Comparison of ENCODE assay signal across 24 cellular contexts in the genomic region with DNA sequence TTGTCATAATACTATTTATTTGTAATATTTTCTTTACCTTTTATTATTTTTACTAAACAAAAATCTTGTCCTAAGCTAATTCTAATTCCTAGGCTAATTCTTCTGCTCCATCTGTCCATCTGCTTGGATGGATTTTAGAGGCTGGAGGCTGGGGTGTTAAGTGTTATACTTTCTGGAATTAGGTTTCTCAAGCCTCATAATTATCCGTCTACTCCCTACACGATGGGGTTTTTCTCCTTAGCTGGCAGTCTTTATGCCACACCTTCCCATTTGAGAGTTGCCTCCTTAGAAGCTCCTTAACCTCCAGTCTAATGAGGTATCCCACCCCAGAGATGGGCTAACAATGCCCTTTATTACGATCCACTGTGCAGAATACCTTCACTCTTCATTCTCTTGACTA. TPM values are rescaled to one million over a fixed set of nuclear protein-coding genes. Genes with fewer than 3 reads are reported as not detected.
DNase-seq lines count a peak whose midpoint lies in the region; ATAC-seq and TF ChIP-seq lines count a peak whose summit lies in the region.
"Had no signal": no experiment of that assay in that cellular context is flagged by ENCODE, and none has a peak within 500 bp of the region (broad histone marks: within the 10 kb centered on the region; RNA-seq: fewer than 3 reads in every experiment).

No MANE protein-coding gene starts in this region.

- CTCF ChIA-PET in Caco-2 (lab: Charles Lee) = interaction anchor here (0.6 kb wide), 1 partner anchor 93 kb away, joined by 3 read pairs; no protein-coding TSS in a partner anchor

- H3K9me3 Mint-ChIP-seq in Caco-2 (ENCODE audit: unreplicated experiment) (peaks cover 10% of the 10 kb centered on the region), GM23338 (0 out of 3 replicates have a peak, but pooled peaks cover 3% of the 10 kb centered on the region)

- no peaks in the 10 kb centered on the region for H3K36me3 ChIP-seq in Caco-2 (ENCODE audit: control insufficient read depth, insufficient read depth, low read length)
- H3K36me3 ChIP-seq in GM23338 (ENCODE audit: insufficient read depth) = no peaks in the 10 kb centered on the region
- H3K36me3 ChIP-seq in hepatocyte (replicated peaks; ENCODE audit: insufficient read depth, low read depth) = no peaks in the 10 kb centered on the region
- H3K36me3 ChIP-seq: BLaER1, HAP-1 had no signal

- 78% methylated on average over 3 of the region's 3 CpGs for WGBS in hepatocyte (ENCODE audit: low lambda C conversion rate, missing lambda C conversion rate)

- H3K27me3 ChIP-seq in Caco-2 (replicated peaks; ENCODE audit: control insufficient read depth, insufficient read depth, low read length) (no peaks in the 10 kb centered on the region), GM23338 (ENCODE audit: insufficient read depth) (no peaks in the 10 kb centered on the region), hepatocyte (no peaks in the 10 kb centered on the region)
- H3K27me3 ChIP-seq: BLaER1 had no signal

- no peak overlapping the region for H3K4me3 ChIP-seq in Caco-2 (ENCODE audit: low read depth, low read length)
- H3K4me3 ChIP-seq in GM23338 = no peak overlapping the region
- no peak overlapping the region for H3K4me3 ChIP-seq in hepatocyte
- H3K4me3 ChIP-seq: BLaER1, HAP-1 had no signal

- POLR2A ChIA-PET in Caco-2 (lab: Charles Lee) = interaction anchor here (0.5 to 1.1 kb wide), 3 partner anchors 93 to 596 kb away, joined by 4 to 7 read pairs (median 4); no protein-coding TSS in a partner anchor

- no peak for ATAC-seq in GM23338
- ATAC-seq: Panc1 had no signal

- intact Hi-C loops in Caco-2 (cut with micrococcal nuclease; ENCODE audit: unreplicated experiment) (loop anchor here (5.0 kb wide), 1 partner anchor 86 kb away; no protein-coding TSS in a partner anchor), posterior vena cava (cut with DNase I) (no loop called here)

- peaks cover 10% of the 10 kb centered on the region for H3K4me1 Mint-ChIP-seq in Caco-2 (ENCODE audit: low read depth, unreplicated experiment)
- H3K4me1 Mint-ChIP-seq in GM23338 = peaks cover 33% of the 10 kb centered on the region
- H3K4me1 Mint-ChIP-seq: CD4-positive, CD25-positive, alpha-beta regulatory T cell had no signal

- H3K4me2 ChIP-seq in GM23338 = no peak overlapping the region
- no peak overlapping the region for H3K4me2 ChIP-seq in hepatocyte
- H3K4me2 ChIP-seq: BLaER1 had no signal

- no peak for TF ChIP-seq CTCF in Caco-2 (IDR thresholded peaks at IDR 0.05; ENCODE audit: insufficient read depth in 1 of 2, low read depth in 1 of 2, low read length in 1 of 2, severe bottlenecking in 1 of 2, unreplicated experiment in 1 of 2)
- TF ChIP-seq CTCF in GM23338 (conservative IDR thresholded peaks at IDR 0.05; ENCODE audit: low read depth in 2 of 2) = no peak
- no peak for TF ChIP-seq CTCF in hepatocyte (IDR thresholded peaks at IDR 0.05; ENCODE audit: poor library complexity)

- peaks cover 23% of the 10 kb centered on the region for H3K4me1 ChIP-seq in Caco-2
- H3K4me1 ChIP-seq in GM23338 (ENCODE audit: insufficient read depth) = peaks cover 36% of the 10 kb centered on the region
- H3K4me1 ChIP-seq in hepatocyte (ENCODE audit: insufficient read depth) = no peaks in the 10 kb centered on the region
- H3K4me1 ChIP-seq: BLaER1 had no signal

- H3K36me3 Mint-ChIP-seq in Caco-2 (ENCODE audit: insufficient read depth, unreplicated experiment) (no peaks in the 10 kb centered on the region), GM23338 (ENCODE audit: low read depth) (no peaks in the 10 kb centered on the region; the same call in 2 of the 3 replicates)
- H3K36me3 Mint-ChIP-seq: CD4-positive, CD25-positive, alpha-beta regulatory T cell had no signal

- H2AFZ ChIP-seq in GM23338 (peak overlapping the region; percentile 85; the same call in 1 of the 2 replicates), hepatocyte (no peak overlapping the region)

- DNase-seq in Caco-2 (no peak), GM23338 (ENCODE audit: low spot score) (no peak), NCI-H82 treated with DMSO at 0.1 percent for 48 hours (lab: John Stamatoyannopoulos, UW; ENCODE audit: unreplicated experiment) (peak; percentile 76), hepatocyte (ENCODE audit: low spot score) (no peak), NOMO-1 (lab: John Stamatoyannopoulos, UW; ENCODE audit: unreplicated experiment in 2 of 2) (no peak), posterior vena cava (ENCODE audit: low spot score) (no peak), SW480 (ENCODE audit: low spot score) (no peak)
- DNase-seq: CD4-positive, CD25-positive, alpha-beta regulatory T cell; Karpas-422; NCI-H1092; NCI-H1417 treated with DMSO at 0.1 percent for 48 hours; NCI-H1694 treated with DMSO at 0.1 percent for 48 hours; NCI-H2081; NCI-H2171 treated with DMSO at 0.1 percent for 48 hours; NCI-H345; SHP77; T-helper 1 cell had no signal

- H3K79me2 ChIP-seq in GM23338 (replicated peaks; ENCODE audit: insufficient read depth) = no peaks in the 10 kb centered on the region
- no peaks in the 10 kb centered on the region for H3K79me2 ChIP-seq in hepatocyte

- H3K27me3 Mint-ChIP-seq in Caco-2 (ENCODE audit: insufficient read depth, unreplicated experiment) = no peaks in the 10 kb centered on the region
- no peaks in the 10 kb centered on the region for H3K27me3 Mint-ChIP-seq in GM23338 (ENCODE audit: insufficient read depth, low read depth, poor library complexity)

- H3K9me2 ChIP-seq in GM23338 (ENCODE audit: insufficient read depth) (no peaks in the 10 kb centered on the region), hepatocyte (replicated peaks; ENCODE audit: insufficient read depth) (no peaks in the 10 kb centered on the region)

- H4K20me1 ChIP-seq in GM23338 (replicated peaks; ENCODE audit: insufficient read depth) = no peaks in the 10 kb centered on the region
- H4K20me1 ChIP-seq in hepatocyte (ENCODE audit: insufficient read depth, poor library complexity, severe bottlenecking) = no peaks in the 10 kb centered on the region
- H4K20me1 ChIP-seq: BLaER1 had no signal

- peak overlapping the region; percentile 92 for H3K27ac Mint-ChIP-seq in Caco-2 (ENCODE audit: unreplicated experiment)
- H3K27ac Mint-ChIP-seq in GM23338 = no peak overlapping the region
- H3K27ac Mint-ChIP-seq: CD4-positive, CD25-positive, alpha-beta regulatory T cell had no signal

- H3F3A ChIP-seq in GM23338 (replicated peaks; ENCODE audit: low read depth) = no peaks in the 10 kb centered on the region

- H3K27ac ChIP-seq in GM23338 (ENCODE audit: low read depth) = no peak overlapping the region
- peak overlapping the region; percentile 66 for H3K27ac ChIP-seq in hepatocyte
- H3K27ac ChIP-seq: BLaER1, RWPE1 had no signal

- H3K9me3 ChIP-seq in Caco-2 (peaks cover 5% of the 10 kb centered on the region; the same call in 1 of the 2 replicates), hepatocyte (ENCODE audit: low read depth) (no peaks in the 10 kb centered on the region)
- H3K9me3 ChIP-seq: HAP-1 had no signal

- BruUV-seq in Caco-2 (replicated peaks; lab: Mats Ljungman, UMichigan) = no TSS peak

- H3K4me3 Mint-ChIP-seq in Caco-2 (ENCODE audit: unreplicated experiment) (no peak overlapping the region), GM23338 (no peak overlapping the region)
- H3K4me3 Mint-ChIP-seq: CD4-positive, CD25-positive, alpha-beta regulatory T cell had no signal

TF ChIP-seq in GM23338, 12 proteins besides CTCF, POLR2A, EP300 and RAD21:
- TF ChIP-seq EZH2 (IDR thresholded peaks at IDR 0.05; ENCODE audit: low read depth, unreplicated experiment) (no peak), CREB1 (CRISPR knock-in tag; IDR thresholded peaks at IDR 0.05; ENCODE audit: low read depth) (no peak), ZNF331 (CRISPR knock-in tag; IDR thresholded peaks at IDR 0.05; ENCODE audit: low read depth) (no peak), STAT1 (IDR thresholded peaks at IDR 0.05; ENCODE audit: unreplicated experiment) (no peak), JUNB (IDR thresholded peaks at IDR 0.05; ENCODE audit: unreplicated experiment) (no peak)
- TF ChIP-seq, protein P1, sequence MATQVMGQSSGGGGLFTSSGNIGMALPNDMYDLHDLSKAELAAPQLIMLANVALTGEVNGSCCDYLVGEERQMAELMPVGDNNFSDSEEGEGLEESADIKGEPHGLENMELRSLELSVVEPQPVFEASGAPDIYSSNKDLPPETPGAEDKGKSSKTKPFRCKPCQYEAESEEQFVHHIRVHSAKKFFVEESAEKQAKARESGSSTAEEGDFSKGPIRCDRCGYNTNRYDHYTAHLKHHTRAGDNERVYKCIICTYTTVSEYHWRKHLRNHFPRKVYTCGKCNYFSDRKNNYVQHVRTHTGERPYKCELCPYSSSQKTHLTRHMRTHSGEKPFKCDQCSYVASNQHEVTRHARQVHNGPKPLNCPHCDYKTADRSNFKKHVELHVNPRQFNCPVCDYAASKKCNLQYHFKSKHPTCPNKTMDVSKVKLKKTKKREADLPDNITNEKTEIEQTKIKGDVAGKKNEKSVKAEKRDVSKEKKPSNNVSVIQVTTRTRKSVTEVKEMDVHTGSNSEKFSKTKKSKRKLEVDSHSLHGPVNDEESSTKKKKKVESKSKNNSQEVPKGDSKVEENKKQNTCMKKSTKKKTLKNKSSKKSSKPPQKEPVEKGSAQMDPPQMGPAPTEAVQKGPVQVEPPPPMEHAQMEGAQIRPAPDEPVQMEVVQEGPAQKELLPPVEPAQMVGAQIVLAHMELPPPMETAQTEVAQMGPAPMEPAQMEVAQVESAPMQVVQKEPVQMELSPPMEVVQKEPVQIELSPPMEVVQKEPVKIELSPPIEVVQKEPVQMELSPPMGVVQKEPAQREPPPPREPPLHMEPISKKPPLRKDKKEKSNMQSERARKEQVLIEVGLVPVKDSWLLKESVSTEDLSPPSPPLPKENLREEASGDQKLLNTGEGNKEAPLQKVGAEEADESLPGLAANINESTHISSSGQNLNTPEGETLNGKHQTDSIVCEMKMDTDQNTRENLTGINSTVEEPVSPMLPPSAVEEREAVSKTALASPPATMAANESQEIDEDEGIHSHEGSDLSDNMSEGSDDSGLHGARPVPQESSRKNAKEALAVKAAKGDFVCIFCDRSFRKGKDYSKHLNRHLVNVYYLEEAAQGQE (IDR thresholded peaks at IDR 0.05; ENCODE audit: unreplicated experiment) = no peak

RNA-seq across cellular contexts. Expression of a gene that starts 37.6 kb away (rescaled TPM):
- total RNA-seq in Caco-2 (2022) (7.5 and 8.3 TPM in 2 replicates), hepatocyte (0.60 and 3.6 TPM in 2 replicates), posterior vena cava (10 to 100 TPM; 26.9 to 52.3 TPM)
- 6.2 and 8.0 TPM in 2 replicates for total RNA-seq in GM23338 (2014; rRNA removed; shearing (Covaris generic))
- polyA plus RNA-seq in GM23338 (2016; fragmentation: Nextera tagmentation; extraction: Ambion mirVana) (0.63 and 0.82 TPM in 2 replicates), hepatocyte (0.89 and 1.7 TPM in 2 replicates)
- total RNA-seq: CD4-positive, CD25-positive, alpha-beta regulatory T cell; HepG2; HT-29; OCI-LY7 had no signal
- polyA plus RNA-seq: CD4-positive, CD25-positive, alpha-beta regulatory T cell; HepG2 had no signal
